In the genomic region with DNA sequence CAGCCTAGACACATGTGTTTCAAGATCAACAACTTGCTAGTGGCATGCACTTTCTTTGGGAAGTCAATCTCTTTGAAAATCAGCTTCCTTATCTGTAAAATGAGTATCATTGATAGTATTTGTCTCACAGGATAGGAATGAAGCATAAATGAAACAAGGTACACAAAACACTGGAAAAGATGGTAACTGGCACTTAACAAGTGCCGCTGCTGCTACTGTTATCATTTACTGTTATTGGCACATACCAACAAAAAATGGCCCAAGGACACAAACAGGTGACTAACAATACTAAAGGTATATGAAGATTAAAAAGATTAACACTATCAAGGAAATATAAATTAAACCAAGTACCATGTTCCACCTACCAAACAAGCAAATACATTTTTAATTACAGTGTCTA, we compare ENCODE assay signal across 1 cellular context.
TF ChIP-seq lines count a peak whose summit lies in the region.

No MANE protein-coding gene starts in this region.

TF ChIP-seq in K562, 482 proteins besides CTCF, POLR2A, EP300 and RAD21:
- TF ChIP-seq, protein P1, sequence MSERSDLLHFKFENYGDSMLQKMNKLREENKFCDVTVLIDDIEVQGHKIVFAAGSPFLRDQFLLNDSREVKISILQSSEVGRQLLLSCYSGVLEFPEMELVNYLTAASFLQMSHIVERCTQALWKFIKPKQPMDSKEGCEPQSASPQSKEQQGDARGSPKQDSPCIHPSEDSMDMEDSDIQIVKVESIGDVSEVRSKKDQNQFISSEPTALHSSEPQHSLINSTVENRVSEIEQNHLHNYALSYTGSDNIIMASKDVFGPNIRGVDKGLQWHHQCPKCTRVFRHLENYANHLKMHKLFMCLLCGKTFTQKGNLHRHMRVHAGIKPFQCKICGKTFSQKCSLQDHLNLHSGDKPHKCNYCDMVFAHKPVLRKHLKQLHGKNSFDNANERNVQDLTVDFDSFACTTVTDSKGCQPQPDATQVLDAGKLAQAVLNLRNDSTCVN (CRISPR knock-in tag; IDR thresholded peaks at IDR 0.05) = no peak
- TF ChIP-seq RBBP5 (IDR thresholded peaks at IDR 0.05; ENCODE audit: borderline replicate concordance, insufficient read depth, low read length, poor library complexity, severe bottlenecking) (no peak), POLR2H (tag; IDR thresholded peaks at IDR 0.05; ENCODE audit: low read depth) (0 out of 2 replicates have a peak, but pooled peaks have one; percentile 9), FOXJ3 (CRISPR knock-in tag; IDR thresholded peaks at IDR 0.05) (no peak), ZNF445 (CRISPR knock-in tag; IDR thresholded peaks at IDR 0.05; ENCODE audit: low read depth) (no peak), HDAC2 (IDR thresholded peaks at IDR 0.05) (no peak)
